Comparison of ENCODE assay signal across 7 cellular contexts in genomic region chr1:120723715-120724402, GRCh38. TPM values are rescaled to one million over a fixed set of nuclear protein-coding genes. Genes with fewer than 3 reads are reported as not detected.
DNase-seq lines count a peak whose midpoint lies in the region; ATAC-seq and TF ChIP-seq lines count a peak whose summit lies in the region.
"Not testable (repeated sequence)": the region's sequence is repeated elsewhere in the genome, so short reads cannot be mapped to it uniquely, and the experiment has no call there.

NBPF26 (plus strand) TSS chr1:120723945.

- peak; percentile 10 for DNase-seq in NCI-H526 treated with DMSO at 0.1 percent for 48 hours (lab: John Stamatoyannopoulos, UW)
- peak; percentile 78 for DNase-seq in activated CD4-positive, alpha-beta T cell treated with anti-CD3 and anti-CD28 coated beads for 36 hours
- peak in 5 of 7 donors; percentile 67 to 91 (median 81) for DNase-seq in adrenal gland
- peak; percentile 1 for DNase-seq in germinal center (ENCODE audit: low spot score)
- peak; percentile 14 to 88 (median 82) for DNase-seq in naive thymus-derived CD4-positive, alpha-beta T cell
- DNase-seq in stimulated activated CD4-positive, alpha-beta T cell treated with anti-CD3 and anti-CD28 coated beads, Interleukin-4, amount 100 ng/mL, for 4 hours = peak; percentile 56 to 72

- not testable (repeated sequence) for TF ChIP-seq POLR2A in adrenal gland (IDR thresholded peaks at IDR 0.05)

- not testable (repeated sequence) for H3K36me3 ChIP-seq in adrenal gland (replicated peaks in 1 of 2); naive thymus-derived CD4-positive, alpha-beta T cell (ENCODE audit: control insufficient read depth in 2 of 3, insufficient read depth in 3 of 3, low read length in 3 of 3)

- intact Hi-C loops in activated CD4-positive, alpha-beta T cell treated with anti-CD3 and anti-CD28 coated beads for 36 hours (cut with DNase I, micrococcal nuclease); adrenal gland (cut with DNase I); naive thymus-derived CD4-positive, alpha-beta T cell (cut with micrococcal nuclease): not testable (repeated sequence)

- not testable (repeated sequence) for H3K36me3 Mint-ChIP-seq in activated CD4-positive, alpha-beta T cell treated with anti-CD3 and anti-CD28 coated beads for 36 hours (ENCODE audit: low read depth); naive thymus-derived CD4-positive, alpha-beta T cell

- not testable (repeated sequence) for H3K4me1 Mint-ChIP-seq in activated CD4-positive, alpha-beta T cell treated with anti-CD3 and anti-CD28 coated beads for 36 hours; naive thymus-derived CD4-positive, alpha-beta T cell

- H3K4me1 ChIP-seq in adrenal gland (replicated peaks in 1 of 2); naive thymus-derived CD4-positive, alpha-beta T cell (ENCODE audit: control insufficient read depth in 2 of 2, insufficient read depth in 2 of 2, low read length in 2 of 2): not testable (repeated sequence)

- H3K9me3 Mint-ChIP-seq in activated CD4-positive, alpha-beta T cell treated with anti-CD3 and anti-CD28 coated beads for 36 hours (ENCODE audit: low read depth); naive thymus-derived CD4-positive, alpha-beta T cell: not testable (repeated sequence)

- CTCF ChIA-PET in activated CD4-positive, alpha-beta T cell treated with anti-CD3 and anti-CD28 coated beads for 36 hours (lab: Charles Lee); naive thymus-derived CD4-positive, alpha-beta T cell (lab: Charles Lee): not testable (repeated sequence)

- WGBS in adrenal gland, 4 donors = 0% methylated on average over 39 to 50 of the region's 74 CpGs; no CpG with 5 or more reads in 2 of the 4 donors

- TF ChIP-seq CTCF in adrenal gland (IDR thresholded peaks at IDR 0.05) = not testable (repeated sequence)

- not testable (repeated sequence) for H3K9me3 ChIP-seq in adrenal gland (replicated peaks in 1 of 3); naive thymus-derived CD4-positive, alpha-beta T cell (ENCODE audit: control insufficient read depth in 2 of 3, low read length in 3 of 3)

- H3K4me3 Mint-ChIP-seq in activated CD4-positive, alpha-beta T cell treated with anti-CD3 and anti-CD28 coated beads for 36 hours = peak within 1 kb of the TSS; percentile 58
- peak within 1 kb of the TSS in 8 of 10 donors; percentile 29 to 77 (median 65) for H3K4me3 Mint-ChIP-seq in naive thymus-derived CD4-positive, alpha-beta T cell

- peak within 1 kb of the TSS in 1 of 4 donors; percentile 70 for H3K4me3 ChIP-seq in adrenal gland
- H3K4me3 ChIP-seq in naive thymus-derived CD4-positive, alpha-beta T cell (ENCODE audit: low read length) = peak within 1 kb of the TSS; percentile 20

- POLR2A ChIA-PET in activated CD4-positive, alpha-beta T cell treated with anti-CD3 and anti-CD28 coated beads for 36 hours (lab: Charles Lee); naive thymus-derived CD4-positive, alpha-beta T cell (lab: Charles Lee): not testable (repeated sequence)

- H3K27ac ChIP-seq in adrenal gland = peak within 1 kb of the TSS in 2 of 5 donors; percentile 60 to 73
- H3K27ac ChIP-seq in naive thymus-derived CD4-positive, alpha-beta T cell (ENCODE audit: low read depth, low read length) = peak within 1 kb of the TSS; percentile 81

- not testable (repeated sequence) for H3K27me3 ChIP-seq in adrenal gland; naive thymus-derived CD4-positive, alpha-beta T cell (ENCODE audit: control insufficient read depth in 2 of 2, insufficient read depth in 2 of 2, low read length in 2 of 2)

- not testable (repeated sequence) for H3K27me3 Mint-ChIP-seq in activated CD4-positive, alpha-beta T cell treated with anti-CD3 and anti-CD28 coated beads for 36 hours; naive thymus-derived CD4-positive, alpha-beta T cell

- H3K27ac Mint-ChIP-seq in activated CD4-positive, alpha-beta T cell treated with anti-CD3 and anti-CD28 coated beads for 36 hours = not testable (repeated sequence)
- peak within 1 kb of the TSS in 1 of 9 donors; percentile 73 for H3K27ac Mint-ChIP-seq in naive thymus-derived CD4-positive, alpha-beta T cell

- ATAC-seq in GM19395 (IDR thresholded peaks at IDR 0.05; ENCODE audit: unreplicated experiment) = peak; percentile 60
- peak; percentile 79 for ATAC-seq in activated CD4-positive, alpha-beta T cell treated with anti-CD3 and anti-CD28 coated beads for 36 hours
- ATAC-seq in naive thymus-derived CD4-positive, alpha-beta T cell = peak; percentile 51

RNA-seq across cellular contexts. Expression of gene NBPF26, which starts in this region (rescaled TPM):
- 10 to 100 TPM; 10.3 to 14.2 TPM for total RNA-seq in activated CD4-positive, alpha-beta T cell treated with anti-CD3 and anti-CD28 coated beads for 36 hours
- 10 to 100 TPM in 4 of 8 donors, 1 to 10 TPM in 4; 6.8 to 31.4 (median 9.8) TPM for total RNA-seq in adrenal gland
- 1 to 10 TPM; 1.9 to 8.9 (median 4.2) TPM for polyA plus RNA-seq in adrenal gland
- 10 to 100 TPM in 4 of 5 experiments, 1 to 10 TPM in 1; 9.9 to 77.3 (median 39.1) TPM for total RNA-seq in naive thymus-derived CD4-positive, alpha-beta T cell
- polyA plus RNA-seq in naive thymus-derived CD4-positive, alpha-beta T cell = 1 to 10 TPM; 6.0 to 9.4 TPM

Comparison
In these comparisons a context has a peak if more than half of its experiments do, and no peak if none do; other contexts are left out.
1. DNase-seq: peak in every context shown above with its lines; median percentile 82 in naive thymus-derived CD4-positive, alpha-beta T cell; 81 in adrenal gland; 78 in activated CD4-positive, alpha-beta T cell treated with anti-CD3 and anti-CD28 coated beads for 36 hours; 64 in stimulated activated CD4-positive, alpha-beta T cell treated with anti-CD3 and anti-CD28 coated beads, Interleukin-4, amount 100 ng/mL, for 4 hours; 10 in NCI-H526 treated with DMSO at 0.1 percent for 48 hours; 1 in germinal center.